8 cellular contexts compared by ENCODE assay signal in the genomic region with DNA sequence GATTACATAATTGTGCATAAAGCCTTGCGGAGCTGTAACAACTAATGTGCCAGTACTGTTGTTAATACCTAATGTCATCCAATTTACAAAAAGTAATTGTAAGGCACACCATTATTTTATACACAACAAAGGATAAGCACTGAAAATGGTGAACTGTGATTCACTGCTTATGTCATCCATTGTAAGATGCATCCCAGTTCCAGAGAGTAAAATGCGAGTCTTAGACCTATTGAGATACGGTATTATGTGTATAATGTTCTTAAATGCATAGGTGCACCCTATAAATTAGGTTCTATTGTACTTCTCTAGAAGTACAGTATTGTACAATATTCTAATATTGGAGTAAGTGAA. TPM values are rescaled to one million over a fixed set of nuclear protein-coding genes. Genes with fewer than 3 reads are reported as not detected.
DNase-seq lines count a peak whose midpoint lies in the region; ATAC-seq and TF ChIP-seq lines count a peak whose summit lies in the region.

No MANE protein-coding gene starts in this region.

- peak overlapping the region; percentile 66 for H3K9ac ChIP-seq in DND-41 (ENCODE audit: low read depth, low read length)

- no peaks in the 10 kb centered on the region for H4K20me1 ChIP-seq in DND-41 (ENCODE audit: insufficient read depth, low read length)

- TF ChIP-seq POLR2A in vagina (IDR thresholded peaks at IDR 0.05), result no peak

- intact Hi-C loops in MCF 10A (cut with micrococcal nuclease) (loop anchor here (1.0 to 5.0 kb wide), 4 partner anchors 68 to 339 kb away; partner anchors contain the start of genes APEX1 and TEP1), lower lobe of right lung (cut with DNase I) (no loop called here), vagina (cut with DNase I) (loop anchor here (5.0 kb wide), 4 partner anchors 68 to 338 kb away; partner anchors contain the start of genes PIP4P1, RNASE4 and TEP1)

- H3K27ac ChIP-seq in DND-41 (ENCODE audit: low read length), result peak overlapping the region; percentile 84
- H3K27ac ChIP-seq in lower lobe of right lung, result peak overlapping the region; percentile 94
- peak overlapping the region; percentile 96 for H3K27ac ChIP-seq in vagina

- H3K27me3 ChIP-seq in DND-41 (ENCODE audit: insufficient read depth, low read length, poor library complexity) (peaks cover 2% of the 10 kb centered on the region), lower lobe of right lung (ENCODE audit: low read depth) (no peaks in the 10 kb centered on the region), vagina (no peaks in the 10 kb centered on the region)

- TF ChIP-seq CTCF in DND-41 (IDR thresholded peaks at IDR 0.05; ENCODE audit: borderline replicate concordance, extremely low read depth, low read length, poor library complexity, severe bottlenecking), result no peak
- TF ChIP-seq CTCF in MCF 10A (IDR thresholded peaks at IDR 0.05; ENCODE audit: unreplicated experiment), result no peak
- no peak for TF ChIP-seq CTCF in lower lobe of right lung (IDR thresholded peaks at IDR 0.05)
- no peak for TF ChIP-seq CTCF in vagina (IDR thresholded peaks at IDR 0.05)
- TF ChIP-seq CTCF in GM20000 (IDR thresholded peaks at IDR 0.05; ENCODE audit: extremely low read depth, missing control alignments), result no peak
- no peak for TF ChIP-seq CTCF in omental fat pad (IDR thresholded peaks at IDR 0.05)

- no peaks in the 10 kb centered on the region for H3K9me3 ChIP-seq in DND-41 (ENCODE audit: insufficient read depth, low read length, severe bottlenecking)
- no peaks in the 10 kb centered on the region for H3K9me3 ChIP-seq in lower lobe of right lung
- no peaks in the 10 kb centered on the region for H3K9me3 ChIP-seq in vagina

- H3K4me1 ChIP-seq in DND-41 (ENCODE audit: insufficient read depth, low read length) (peaks cover 29% of the 10 kb centered on the region), lower lobe of right lung (peaks cover 11% of the 10 kb centered on the region), vagina (peaks cover 6% of the 10 kb centered on the region)

- H3K4me2 ChIP-seq in DND-41 (ENCODE audit: insufficient read depth, low read length), result peak overlapping the region; percentile 75

- no peaks in the 10 kb centered on the region for H3K27me3 Mint-ChIP-seq in MCF 10A (ENCODE audit: insufficient read depth, unreplicated experiment)

- peak overlapping the region; percentile 80 for H2AFZ ChIP-seq in DND-41 (ENCODE audit: low read depth, low read length)

- POLR2A ChIA-PET in MCF 10A (lab: Yijun Ruan, JAX), result interaction anchor here (0.6 to 4.3 kb wide), 25 partner anchors 9 to 921 kb away, joined by 3 to 205 read pairs (median 5); partner anchors contain the start of genes APEX1, CCNB1IP1, OSGEP and PIP4P1

- TSS peak; percentile 75 for BruUV-seq in MCF 10A (replicated peaks; lab: Mats Ljungman, UMichigan)

- H3K27ac Mint-ChIP-seq in MCF 10A (ENCODE audit: low read depth, unreplicated experiment), result peak overlapping the region; percentile 92

- H3K36me3 ChIP-seq in DND-41 (ENCODE audit: insufficient read depth, low read length) (peaks cover 37% of the 10 kb centered on the region), lower lobe of right lung (peaks cover 36% of the 10 kb centered on the region), vagina (peaks cover 0 to 15% of the 10 kb centered on the region in 2 donors)

- H3K9me3 Mint-ChIP-seq in MCF 10A (ENCODE audit: unreplicated experiment), result no peaks in the 10 kb centered on the region

- no peak for ATAC-seq in DND-41 (ENCODE audit: insufficient read depth, low read depth)
- no peak for ATAC-seq in lower lobe of right lung
- ATAC-seq in omental fat pad (ENCODE audit: low FRiP score), result no peak

- peaks cover 22% of the 10 kb centered on the region for H3K79me2 ChIP-seq in DND-41 (ENCODE audit: insufficient read depth, low read length)

- peaks cover 7% of the 10 kb centered on the region for H3K4me1 Mint-ChIP-seq in MCF 10A (ENCODE audit: insufficient read depth, unreplicated experiment)

- CTCF ChIA-PET in MCF 10A (lab: Yijun Ruan, JAX), result interaction anchor here (0.8 to 8.8 kb wide), 8 partner anchors 9 to 347 kb away, joined by 3 to 57 read pairs (median 4); partner anchors contain the start of gene CCNB1IP1

- H3K4me3 Mint-ChIP-seq in MCF 10A (ENCODE audit: unreplicated experiment), result peak overlapping the region; percentile 78

- peaks cover 43% of the 10 kb centered on the region for H3K36me3 Mint-ChIP-seq in MCF 10A (ENCODE audit: insufficient read depth, unreplicated experiment)

- H3K4me3 ChIP-seq in DND-41 (ENCODE audit: low read depth in 1 of 2, low read length in 2 of 2) (peak overlapping the region; percentile 36 to 68; a peak in 3 of 4 replicates), lower lobe of right lung (peak overlapping the region; percentile 60), vagina (peak overlapping the region; percentile 66 to 86)

- no peak for DNase-seq in DND-41
- DNase-seq in NCI-H146 (lab: John Stamatoyannopoulos, UW), result peak; percentile 33
- DNase-seq in MCF 10A (ENCODE audit: unreplicated experiment), result no peak
- no peak for DNase-seq in lower lobe of right lung
- no peak for DNase-seq in vagina (ENCODE audit: extremely low spot score in 2 of 2)
- no peak for DNase-seq in GM20000 (ENCODE audit: low spot score)
- no peak for DNase-seq in omental fat pad (ENCODE audit: low spot score)
- DNase-seq in KG1 (lab: John Stamatoyannopoulos, UW), result no peak

RNA-seq across cellular contexts. Expression of gene PARP2, which starts 0.4 kb away (rescaled TPM):
- total RNA-seq in MCF 10A (2022), result 30.4 and 33.4 TPM in 2 replicates
- 17.1 TPM for total RNA-seq in lower lobe of right lung
- 5.9 TPM for total RNA-seq in vagina
- 10 to 100 TPM in 1 of 4 donors, 1 to 10 TPM in 3; 4.3 to 12.9 (median 7.7) TPM for total RNA-seq in omental fat pad

RNA-seq across cellular contexts. Expression of gene CCNB1IP1, which starts 10.8 kb away (rescaled TPM):
- 105 and 108 TPM in 2 replicates for total RNA-seq in MCF 10A (2022)
- 36.9 TPM for total RNA-seq in lower lobe of right lung
- 38.5 TPM for total RNA-seq in vagina
- 10 to 100 TPM; 30.8 to 49.7 (median 36.8) TPM for total RNA-seq in omental fat pad

RNA-seq across cellular contexts. Expression of gene TTC5, which starts 38.1 kb away (rescaled TPM):
- total RNA-seq in MCF 10A (2022), result 18.4 and 22.9 TPM in 2 replicates
- 19.3 TPM for total RNA-seq in lower lobe of right lung
- total RNA-seq in vagina, result 10.8 TPM
- 10 to 100 TPM in 2 of 4 donors, 1 to 10 TPM in 2; 7.4 to 12.6 (median 10.0) TPM for total RNA-seq in omental fat pad
